11 cellular contexts compared by ENCODE assay signal in genomic region chr7:33933611-33934281, GRCh38. TPM values are rescaled to one million over a fixed set of nuclear protein-coding genes. Genes with fewer than 3 reads are reported as not detected.
DNase-seq lines count a peak whose midpoint lies in the region; ATAC-seq and TF ChIP-seq lines count a peak whose summit lies in the region.
"Had no signal": no experiment of that assay in that cellular context is flagged by ENCODE, and none has a peak within 500 bp of the region (broad histone marks: within the 10 kb centered on the region; RNA-seq: fewer than 3 reads in every experiment).

No MANE protein-coding gene starts in this region.

- in situ Hi-C loops in brain microvascular endothelial cell (cut with HindIII; ENCODE audit: low pct_ligation_motif_present, low sequenced_read_pairs), result no loop called here

- peak; percentile 14 for ATAC-seq in left lung
- ATAC-seq in GM21447 (IDR thresholded peaks at IDR 0.05; ENCODE audit: unreplicated experiment), result no peak
- no peak for ATAC-seq in GM21360 (IDR thresholded peaks at IDR 0.05; ENCODE audit: unreplicated experiment)

- H3K4me1 ChIP-seq in left lung, result peaks cover 0 to 4% of the 10 kb centered on the region in 2 donors
- H3K4me1 ChIP-seq: left ventricle myocardium inferior had no signal

- H3K27me3 ChIP-seq in brain microvascular endothelial cell (replicated peaks) (no peaks in the 10 kb centered on the region), left lung (no peaks in the 10 kb centered on the region)
- H3K27me3 ChIP-seq: ovary had no signal

- no peaks in the 10 kb centered on the region for H3K9me3 ChIP-seq in left lung
- H3K9me3 ChIP-seq: left ventricle myocardium inferior, ovary had no signal

- TF ChIP-seq CTCF in AG09309 (IDR thresholded peaks at IDR 0.05; ENCODE audit: control insufficient read depth, insufficient read depth, low read depth, low read length, missing control alignments) (no peak), brain microvascular endothelial cell (IDR thresholded peaks at IDR 0.05; ENCODE audit: low read depth, low read length, missing control alignments) (no peak), left lung (IDR thresholded peaks at IDR 0.05) (no peak)

- H3K4me3 ChIP-seq in AG09309 (ENCODE audit: control insufficient read depth, low read depth, low read length), result no peak overlapping the region
- no peak overlapping the region for H3K4me3 ChIP-seq in brain microvascular endothelial cell (ENCODE audit: low read depth, low read length)
- H3K4me3 ChIP-seq in left lung, result no peak overlapping the region
- H3K4me3 ChIP-seq: GM12878, left ventricle myocardium inferior, ovary had no signal

- intact Hi-C loops in left lung (cut with DNase I), result no loop called here

- H3K36me3 ChIP-seq in brain microvascular endothelial cell (replicated peaks), result no peaks in the 10 kb centered on the region
- H3K36me3 ChIP-seq in left lung, result no peaks in the 10 kb centered on the region
- H3K36me3 ChIP-seq: left ventricle myocardium inferior, ovary had no signal

- DNase-seq in AG09309 (ENCODE audit: low read depth), result peak; percentile 67
- peak; percentile 89 for DNase-seq in HT1080 (ENCODE audit: low read depth)
- peak; percentile 80 for DNase-seq in brain microvascular endothelial cell
- no peak for DNase-seq in left lung
- no peak for DNase-seq in NCI-H187 (lab: John Stamatoyannopoulos, UW)
- DNase-seq in iPS-NIHi7 (ENCODE audit: extremely low spot score), result no peak

- peak overlapping the region; percentile 86 for H3K27ac ChIP-seq in brain microvascular endothelial cell
- H3K27ac ChIP-seq in left lung, result no peak overlapping the region
- H3K27ac ChIP-seq: left ventricle myocardium inferior, ovary had no signal

RNA-seq across cellular contexts. Expression of gene BMPER, which starts 28.4 kb away (rescaled TPM):
- total RNA-seq in HT1080 (2014; rRNA removed; shearing (Covaris generic)), result 2.4 and 3.8 TPM in 2 replicates
- polyA plus RNA-seq in HT1080 (2015; cell fraction: cytosol; rRNA removed), result 0.67 and 1.1 TPM in 2 replicates
- 1.3 and 1.6 TPM in 2 replicates for polyA plus RNA-seq in HT1080 (2015; cell fraction: nucleus; rRNA removed)
- 1 to 10 TPM; 7.4 to 7.7 TPM for total RNA-seq in left lung
- total RNA-seq: GM12878 had no signal

Comparison
In these comparisons a context has a peak if more than half of its experiments do, and no peak if none do; other contexts are left out.
1. DNase-seq: peak in AG09309 (single experiment), HT1080 (single experiment) and brain microvascular endothelial cell (single experiment); none in left lung (0 of 2), NCI-H187 (0 of 2) and iPS-NIHi7 (single experiment).